In genomic region chr20:41138217-41138526, GRCh38 we compare ENCODE assay signal across 8 cellular contexts. TPM values are rescaled to one million over a fixed set of nuclear protein-coding genes. Genes with fewer than 3 reads are reported as not detected.
DNase-seq lines count a peak whose midpoint lies in the region; ATAC-seq and TF ChIP-seq lines count a peak whose summit lies in the region.

No MANE protein-coding gene starts in this region.

- H3K36me3 Mint-ChIP-seq in CD14-positive monocyte (peaks cover 0 to 10% of the 10 kb centered on the region in 2 donors), nephron progenitor cell (ENCODE audit: low read depth) (peaks cover 19% of the 10 kb centered on the region)
- peaks cover 36% of the 10 kb centered on the region for H3K36me3 Mint-ChIP-seq in effector memory CD8-positive, alpha-beta T cell (ENCODE audit: insufficient read depth)

- H3K4me3 Mint-ChIP-seq in CD14-positive monocyte, result peak overlapping the region; percentile 59 to 74
- peak overlapping the region; percentile 85 to 93 for H3K4me3 Mint-ChIP-seq in effector memory CD8-positive, alpha-beta T cell
- peak overlapping the region; percentile 94 for H3K4me3 Mint-ChIP-seq in nephron progenitor cell

- ATAC-seq in effector memory CD8-positive, alpha-beta T cell (replicated peaks), result no peak
- ATAC-seq in HG03196 (IDR thresholded peaks at IDR 0.05; ENCODE audit: unreplicated experiment), result no peak

- H3K36me3 ChIP-seq in NT2/D1 (ENCODE audit: insufficient read depth, insufficient read length, low read length), result peaks cover 38% of the 10 kb centered on the region

- H3K27ac Mint-ChIP-seq in CD14-positive monocyte (no peak overlapping the region), nephron progenitor cell (peak overlapping the region; percentile 98)
- H3K27ac Mint-ChIP-seq in effector memory CD8-positive, alpha-beta T cell, result peak overlapping the region; percentile 92 to 96

- H3K9me3 Mint-ChIP-seq in CD14-positive monocyte, result peaks cover 0 to 4% (median 2%) of the 10 kb centered on the region in 7 donors
- no peaks in the 10 kb centered on the region for H3K9me3 Mint-ChIP-seq in effector memory CD8-positive, alpha-beta T cell
- H3K9me3 Mint-ChIP-seq in nephron progenitor cell, result no peaks in the 10 kb centered on the region

- H3K4me3 ChIP-seq in NT2/D1 (ENCODE audit: insufficient read length, low read depth), result peak overlapping the region; percentile 82

- peak overlapping the region; percentile 96 for H3K9ac ChIP-seq in NT2/D1 (ENCODE audit: insufficient read length, low read depth)

- intact Hi-C loops in CD14-positive monocyte (cut with micrococcal nuclease), result no loop called here

- no peaks in the 10 kb centered on the region for H3K9me3 ChIP-seq in NT2/D1 (ENCODE audit: insufficient read depth, low read length)

- DNase-seq in CD14-positive monocyte (ENCODE audit: low spot score) (no peak), NT2/D1 (ENCODE audit: low read depth, low spot score) (no peak), nephron progenitor cell (no peak), SKM-1 treated with dmso at 0.1 percent for 144 hours (lab: John Stamatoyannopoulos, UW; ENCODE audit: unreplicated experiment) (no peak), anterior cingulate cortex (lab: John Stamatoyannopoulos, UW) (no peak), NCI-H2171 treated with DMSO at 0.1 percent for 48 hours (lab: John Stamatoyannopoulos, UW) (no peak)
- DNase-seq in effector memory CD8-positive, alpha-beta T cell, result no peak

- peaks cover 4% of the 10 kb centered on the region for H3K27me3 ChIP-seq in NT2/D1 (ENCODE audit: insufficient read depth, insufficient read length)

- H3K4me1 Mint-ChIP-seq in CD14-positive monocyte, result peaks cover 7% of the 10 kb centered on the region
- H3K4me1 Mint-ChIP-seq in effector memory CD8-positive, alpha-beta T cell (ENCODE audit: low read depth in 2 of 2), result peaks cover 59 to 72% of the 10 kb centered on the region in 2 donors
- H3K4me1 Mint-ChIP-seq in nephron progenitor cell, result peaks cover 64% of the 10 kb centered on the region

- H3K27me3 Mint-ChIP-seq in CD14-positive monocyte (ENCODE audit: low read depth in 3 of 3) (peaks cover 37 to 49% (median 49%) of the 10 kb centered on the region in 3 donors), nephron progenitor cell (ENCODE audit: low read depth, poor library complexity) (no peaks in the 10 kb centered on the region)
- H3K27me3 Mint-ChIP-seq in effector memory CD8-positive, alpha-beta T cell, result no peaks in the 10 kb centered on the region

- TF ChIP-seq CTCF in CD14-positive monocyte (IDR thresholded peaks at IDR 0.05) (no peak), nephron progenitor cell (IDR thresholded peaks at IDR 0.05) (no peak)

- H3K4me1 ChIP-seq in NT2/D1 (ENCODE audit: insufficient read depth, insufficient read length), result peaks cover 19% of the 10 kb centered on the region

RNA-seq across cellular contexts. Expression of gene PLCG1, which starts 0.8 kb away (rescaled TPM):
- 1 to 10 TPM in 1 of 2 donors, under 1 TPM in 1; 0.33 to 1.0 TPM for polyA plus RNA-seq in CD14-positive monocyte

Comparison
In these comparisons a context has a peak if more than half of its experiments do, and no peak if none do; other contexts are left out.
1. H3K27ac Mint-ChIP-seq: peak in effector memory CD8-positive, alpha-beta T cell (2 of 2) and nephron progenitor cell (single experiment); none in CD14-positive monocyte (0 of 7).
2. Peak in every context shown above with its lines, with median percentiles within 50 percentile points of each other: H3K4me3 Mint-ChIP-seq.